Comparison of ENCODE assay signal across 24 cellular contexts in the genomic region with DNA sequence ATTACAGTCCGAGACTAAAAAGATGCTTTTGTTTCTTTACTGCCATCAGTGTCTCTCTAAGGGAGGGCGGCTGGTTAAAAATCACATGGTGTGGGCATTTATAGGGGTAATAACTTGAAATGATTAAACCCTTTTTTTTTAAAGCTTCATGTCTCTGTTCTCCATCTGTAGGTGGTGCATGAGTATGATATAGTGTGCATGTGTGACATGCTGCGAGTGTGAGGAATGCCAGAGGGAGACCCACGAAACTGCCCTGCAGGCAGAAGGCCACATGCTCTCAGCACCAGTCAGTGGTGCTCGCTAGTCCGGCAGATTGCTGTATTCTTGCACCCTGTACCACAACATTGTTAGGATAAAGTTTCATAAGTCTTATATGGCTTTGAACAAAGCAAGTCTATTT.
DNase-seq lines count a peak whose midpoint lies in the region; ATAC-seq and TF ChIP-seq lines count a peak whose summit lies in the region.
"Had no signal": no experiment of that assay in that cellular context is flagged by ENCODE, and none has a peak within 500 bp of the region (broad histone marks: within the 10 kb centered on the region; RNA-seq: fewer than 3 reads in every experiment).

No MANE protein-coding gene starts in this region.

- peaks cover 3% of the 10 kb centered on the region for H3K36me3 Mint-ChIP-seq in neural crest cell (ENCODE audit: low read depth)
- H3K36me3 Mint-ChIP-seq in stimulated activated memory B cell treated with anti-CD40 and anti-IgM and Interleukin-4, amounts not matched to agents 10 μg/mL and 1 μg/mL and 100 μg/mL, for 72 hours: no peaks in the 10 kb centered on the region
- H3K36me3 Mint-ChIP-seq: CD4-positive, CD25-positive, alpha-beta regulatory T cell had no signal

- peak overlapping the region; percentile 54 for H3K27ac Mint-ChIP-seq in neural crest cell (ENCODE audit: unreplicated experiment)
- no peak overlapping the region for H3K27ac Mint-ChIP-seq in stimulated activated memory B cell treated with anti-CD40 and anti-IgM and Interleukin-4, amounts not matched to agents 10 μg/mL and 1 μg/mL and 100 μg/mL, for 72 hours
- H3K27ac Mint-ChIP-seq: CD4-positive, CD25-positive, alpha-beta regulatory T cell had no signal

- no peak for ATAC-seq in stimulated activated memory B cell treated with anti-CD40 and anti-IgM and Interleukin-4, amounts not matched to agents 10 μg/mL and 1 μg/mL and 100 μg/mL, for 72 hours
- ATAC-seq: PC-3, Right ventricle myocardium inferior had no signal

- peak overlapping the region; percentile 74 to 83 for H3K27ac ChIP-seq in tibial artery
- H3K27ac ChIP-seq: BLaER1, SJCRH30 had no signal

- no peaks in the 10 kb centered on the region for H3K36me3 ChIP-seq in tibial artery
- H3K36me3 ChIP-seq: BLaER1, MG63, SJCRH30 had no signal

- intact Hi-C loops in tibial artery (cut with DNase I; ENCODE audit: low total_unique reads): no loop called here

- H3K27me3 Mint-ChIP-seq in neural crest cell (ENCODE audit: low read depth): no peaks in the 10 kb centered on the region
- peaks cover 4% of the 10 kb centered on the region for H3K27me3 Mint-ChIP-seq in stimulated activated memory B cell treated with anti-CD40 and anti-IgM and Interleukin-4, amounts not matched to agents 10 μg/mL and 1 μg/mL and 100 μg/mL, for 72 hours
- H3K27me3 Mint-ChIP-seq: CD4-positive, CD25-positive, alpha-beta regulatory T cell had no signal

- H3K9me3 ChIP-seq in tibial artery: no peaks in the 10 kb centered on the region
- H3K9me3 ChIP-seq: BLaER1, MG63, SJCRH30 had no signal

- H3K4me1 ChIP-seq in tibial artery: peaks cover 0 to 90% (median 44%) of the 10 kb centered on the region in 4 donors
- H3K4me1 ChIP-seq: SJCRH30 had no signal

- H3K4me3 ChIP-seq in tibial artery: no peak overlapping the region
- H3K4me3 ChIP-seq: BLaER1, MG63, SJCRH30 had no signal

- no peaks in the 10 kb centered on the region for H3K9me3 Mint-ChIP-seq in neural crest cell
- H3K9me3 Mint-ChIP-seq in stimulated activated memory B cell treated with anti-CD40 and anti-IgM and Interleukin-4, amounts not matched to agents 10 μg/mL and 1 μg/mL and 100 μg/mL, for 72 hours: no peaks in the 10 kb centered on the region

- no peaks in the 10 kb centered on the region for H3K27me3 ChIP-seq in tibial artery
- H3K27me3 ChIP-seq: BLaER1, MG63, SJCRH30 had no signal

- DNase-seq in COLO829 (ENCODE audit: low spot score): peak; percentile 57
- DNase-seq in foreskin melanocyte: peak; percentile 71
- no peak for DNase-seq in neural crest cell (ENCODE audit: low read depth, low spot score)
- no peak for DNase-seq in tibial artery
- no peak for DNase-seq in occipital lobe (lab: John Stamatoyannopoulos, UW)
- no peak for DNase-seq in DMS153 (lab: John Stamatoyannopoulos, UW)
- DNase-seq: CD4-positive, CD25-positive, alpha-beta regulatory T cell; DND-41; GOT3; HCEC 1CT; IMR-90; KG1; MG63; NCI-H1105 treated with DMSO at 0.1 percent for 48 hours; NCI-H2029; NCI-H446 treated with DMSO at 0.1 percent for 48 hours; NCI-H526; NCI-H82; NK-92 treated with Interleukin-12 subunit alpha and Interleukin-12 subunit beta, amount 100 ng/mL, for 24 hours; SJCRH30 had no signal

- no peak for TF ChIP-seq CTCF in neural crest cell (conservative IDR thresholded peaks at IDR 0.05)
- TF ChIP-seq CTCF in tibial artery (IDR thresholded peaks at IDR 0.05): no peak

- H3K4me1 Mint-ChIP-seq in neural crest cell: no peaks in the 10 kb centered on the region
- H3K4me1 Mint-ChIP-seq in stimulated activated memory B cell treated with anti-CD40 and anti-IgM and Interleukin-4, amounts not matched to agents 10 μg/mL and 1 μg/mL and 100 μg/mL, for 72 hours: no peaks in the 10 kb centered on the region
- H3K4me1 Mint-ChIP-seq: CD4-positive, CD25-positive, alpha-beta regulatory T cell had no signal

- H3K4me3 Mint-ChIP-seq in neural crest cell: no peak overlapping the region
- H3K4me3 Mint-ChIP-seq in stimulated activated memory B cell treated with anti-CD40 and anti-IgM and Interleukin-4, amounts not matched to agents 10 μg/mL and 1 μg/mL and 100 μg/mL, for 72 hours: no peak overlapping the region
- H3K4me3 Mint-ChIP-seq: CD4-positive, CD25-positive, alpha-beta regulatory T cell had no signal

Comparison
In these comparisons a context has a peak if more than half of its experiments do, and no peak if none do; other contexts are left out.
1. DNase-seq: peak in COLO829 (single experiment) and foreskin melanocyte (single experiment); none in neural crest cell (single experiment), tibial artery (0 of 2), occipital lobe (single experiment) and DMS153 (single experiment).